In genomic region chr3:49803464-49804140, GRCh38 we compare ENCODE assay signal across 1 cellular context.
TF ChIP-seq lines count a peak whose summit lies in the region.

No MANE protein-coding gene starts in this region.

TF ChIP-seq in endothelial cell of umbilical vein, 7 proteins besides CTCF, POLR2A, EP300 and RAD21:
- TF ChIP-seq GATA2 (IDR thresholded peaks at IDR 0.05; ENCODE audit: insufficient read depth, insufficient read length, low read depth, low read length) = no peak
- no peak for TF ChIP-seq MYC (IDR thresholded peaks at IDR 0.05; ENCODE audit: low read depth, low read length)
- TF ChIP-seq POLR2AphosphoS5 (IDR thresholded peaks at IDR 0.05; ENCODE audit: insufficient read depth, low read depth, low read length) = peak; percentile 12
